1 cellular context compared by ENCODE assay signal in the genomic region with DNA sequence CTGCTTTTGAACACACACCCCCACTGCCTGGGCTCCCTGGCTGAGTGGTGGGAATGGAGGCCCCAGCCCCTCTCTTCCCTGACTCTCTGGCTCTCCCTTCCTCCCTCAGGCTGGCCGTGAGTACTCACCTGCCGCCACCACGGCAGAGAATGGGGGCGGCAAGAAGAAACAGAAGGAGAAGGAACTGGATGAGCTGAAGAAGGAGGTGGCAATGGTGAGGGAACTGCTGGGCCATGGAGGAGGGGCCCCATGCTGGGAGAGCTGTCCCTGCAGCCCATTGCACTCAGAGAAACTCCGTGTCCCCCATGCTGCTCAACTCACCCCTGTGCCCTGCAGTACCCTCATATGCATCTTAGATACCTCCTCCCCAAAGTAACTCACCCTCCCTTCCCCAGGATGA.
TF ChIP-seq lines count a peak whose summit lies in the region.

No MANE protein-coding gene starts in this region.

TF ChIP-seq in GM23338, 12 proteins besides CTCF, POLR2A, EP300 and RAD21 (continued from another document):
- TF ChIP-seq, protein P1, sequence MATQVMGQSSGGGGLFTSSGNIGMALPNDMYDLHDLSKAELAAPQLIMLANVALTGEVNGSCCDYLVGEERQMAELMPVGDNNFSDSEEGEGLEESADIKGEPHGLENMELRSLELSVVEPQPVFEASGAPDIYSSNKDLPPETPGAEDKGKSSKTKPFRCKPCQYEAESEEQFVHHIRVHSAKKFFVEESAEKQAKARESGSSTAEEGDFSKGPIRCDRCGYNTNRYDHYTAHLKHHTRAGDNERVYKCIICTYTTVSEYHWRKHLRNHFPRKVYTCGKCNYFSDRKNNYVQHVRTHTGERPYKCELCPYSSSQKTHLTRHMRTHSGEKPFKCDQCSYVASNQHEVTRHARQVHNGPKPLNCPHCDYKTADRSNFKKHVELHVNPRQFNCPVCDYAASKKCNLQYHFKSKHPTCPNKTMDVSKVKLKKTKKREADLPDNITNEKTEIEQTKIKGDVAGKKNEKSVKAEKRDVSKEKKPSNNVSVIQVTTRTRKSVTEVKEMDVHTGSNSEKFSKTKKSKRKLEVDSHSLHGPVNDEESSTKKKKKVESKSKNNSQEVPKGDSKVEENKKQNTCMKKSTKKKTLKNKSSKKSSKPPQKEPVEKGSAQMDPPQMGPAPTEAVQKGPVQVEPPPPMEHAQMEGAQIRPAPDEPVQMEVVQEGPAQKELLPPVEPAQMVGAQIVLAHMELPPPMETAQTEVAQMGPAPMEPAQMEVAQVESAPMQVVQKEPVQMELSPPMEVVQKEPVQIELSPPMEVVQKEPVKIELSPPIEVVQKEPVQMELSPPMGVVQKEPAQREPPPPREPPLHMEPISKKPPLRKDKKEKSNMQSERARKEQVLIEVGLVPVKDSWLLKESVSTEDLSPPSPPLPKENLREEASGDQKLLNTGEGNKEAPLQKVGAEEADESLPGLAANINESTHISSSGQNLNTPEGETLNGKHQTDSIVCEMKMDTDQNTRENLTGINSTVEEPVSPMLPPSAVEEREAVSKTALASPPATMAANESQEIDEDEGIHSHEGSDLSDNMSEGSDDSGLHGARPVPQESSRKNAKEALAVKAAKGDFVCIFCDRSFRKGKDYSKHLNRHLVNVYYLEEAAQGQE (IDR thresholded peaks at IDR 0.05; ENCODE audit: unreplicated experiment): no peak
TF ChIP-seq in GM23338: peak in this region for 0.
